In genomic region chr2:9139491-9140443, GRCh38 we compare ENCODE assay signal across 8 cellular contexts.
DNase-seq lines count a peak whose midpoint lies in the region; ATAC-seq and TF ChIP-seq lines count a peak whose summit lies in the region.

No MANE protein-coding gene starts in this region.

- no peak overlapping the region for H3K27ac Mint-ChIP-seq in chondrocyte (ENCODE audit: unreplicated experiment)

- H3K9me3 ChIP-seq in left lung = no peaks in the 10 kb centered on the region

- H3K36me3 ChIP-seq in H7 (replicated peaks; ENCODE audit: control insufficient read depth, insufficient read depth, low read length) (no peaks in the 10 kb centered on the region), left lung (no peaks in the 10 kb centered on the region)

- H3K4me3 ChIP-seq in H7 (ENCODE audit: insufficient read depth, low read depth, low read length) = no peak overlapping the region
- no peak overlapping the region for H3K4me3 ChIP-seq in left lung

- ATAC-seq in left lung (peak; percentile 50), GM21423 (IDR thresholded peaks at IDR 0.05; ENCODE audit: unreplicated experiment) (no peak)

- H3K4me1 ChIP-seq in left lung = peaks cover 5 to 16% of the 10 kb centered on the region in 2 donors

- no peak overlapping the region for H3K4me3 Mint-ChIP-seq in chondrocyte (ENCODE audit: unreplicated experiment)

- H3K27me3 ChIP-seq in H7 (ENCODE audit: control insufficient read depth, insufficient read depth, low read length) = peaks cover 11% of the 10 kb centered on the region
- H3K27me3 ChIP-seq in left lung = no peaks in the 10 kb centered on the region

- no peaks in the 10 kb centered on the region for H3K36me3 Mint-ChIP-seq in chondrocyte (ENCODE audit: low read depth)

- no peak overlapping the region for H3K27ac ChIP-seq in left lung

- H3K27me3 Mint-ChIP-seq in chondrocyte (ENCODE audit: low read depth) = no peaks in the 10 kb centered on the region

- H3K9me3 Mint-ChIP-seq in chondrocyte (ENCODE audit: low read depth) = no peaks in the 10 kb centered on the region

- H3K4me1 Mint-ChIP-seq in chondrocyte (ENCODE audit: low read depth) = peaks cover 32% of the 10 kb centered on the region

- TF ChIP-seq CTCF in chondrocyte (IDR thresholded peaks at IDR 0.05) = peak; percentile 90
- peak; percentile 75 to 87 for TF ChIP-seq CTCF in left lung (IDR thresholded peaks at IDR 0.05)

- DNase-seq in CMK (ENCODE audit: low read depth) = peak; percentile 39
- DNase-seq in H7 = peak; percentile 88
- DNase-seq in NCI-H2171 (lab: John Stamatoyannopoulos, UW) = peak; percentile 25
- DNase-seq in activated CD4-positive, alpha-beta T cell treated with anti-CD3 and anti-CD28 coated beads for 1 hour = peak; percentile 21
- DNase-seq in chondrocyte (ENCODE audit: low spot score) = no peak
- DNase-seq in left lung = peak; percentile 72 to 92
- peak; percentile 46 to 71 (median 55) for DNase-seq in stimulated activated CD4-positive, alpha-beta T cell treated with anti-CD3 and anti-CD28 coated beads, TNF-alpha, amount 100 ng/mL, for 48 hours (ENCODE audit: low read depth in 3 of 3)

- intact Hi-C loops in left lung (cut with DNase I) = loop anchor here in 1 of 2 donors (10.0 kb wide), 2 partner anchors 235 to 265 kb away; no protein-coding TSS in a partner anchor
